9 cellular contexts compared by ENCODE assay signal in the genomic region with DNA sequence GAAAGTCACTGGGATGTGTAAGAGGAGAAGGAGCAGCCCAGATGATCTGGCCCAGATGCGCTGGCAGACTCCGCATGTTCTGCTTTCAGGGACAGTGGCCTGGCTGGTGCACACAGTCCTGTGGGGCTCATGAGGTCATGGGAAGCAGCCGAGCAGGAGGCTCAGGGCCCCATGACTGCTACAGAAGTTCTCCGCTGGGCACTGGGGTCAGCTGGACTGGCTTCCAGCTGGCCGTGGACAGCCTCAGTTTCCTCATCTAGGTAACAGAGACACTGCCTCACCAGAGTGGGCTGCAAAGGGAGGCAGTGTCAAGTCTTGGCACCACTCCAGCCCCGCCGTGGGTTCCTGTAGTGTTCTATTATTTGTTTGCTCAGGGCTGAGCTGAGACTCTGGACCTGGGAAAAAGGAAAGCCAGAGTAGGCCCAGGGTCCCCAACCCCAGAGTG. TPM values are rescaled to one million over a fixed set of nuclear protein-coding genes. Genes with fewer than 3 reads are reported as not detected.
DNase-seq lines count a peak whose midpoint lies in the region; ATAC-seq, FAIRE-seq and TF ChIP-seq lines count a peak whose summit lies in the region.
"Had no signal": no experiment of that assay in that cellular context is flagged by ENCODE, and none has a peak within 500 bp of the region (broad histone marks: within the 10 kb centered on the region; RNA-seq: fewer than 3 reads in every experiment).

No MANE protein-coding gene starts in this region.

- H3K4me3 Mint-ChIP-seq in activated CD8-positive, alpha-beta T cell treated with anti-CD3 and anti-CD28 coated beads for 36 hours, result peak overlapping the region; percentile 65
- H3K4me3 Mint-ChIP-seq in osteocyte (ENCODE audit: unreplicated experiment), result no peak overlapping the region
- H3K4me3 Mint-ChIP-seq: neural crest cell had no signal

- H3K9me3 Mint-ChIP-seq in activated CD8-positive, alpha-beta T cell treated with anti-CD3 and anti-CD28 coated beads for 36 hours, result no peaks in the 10 kb centered on the region
- no peaks in the 10 kb centered on the region for H3K9me3 Mint-ChIP-seq in osteocyte (ENCODE audit: unreplicated experiment)
- H3K9me3 Mint-ChIP-seq: neural crest cell had no signal

- TF ChIP-seq CTCF in activated CD8-positive, alpha-beta T cell treated with anti-CD3 and anti-CD28 coated beads for 36 hours (IDR thresholded peaks at IDR 0.05), result no peak
- TF ChIP-seq CTCF in osteocyte (IDR thresholded peaks at IDR 0.05), result no peak

- no peak for ATAC-seq in activated CD8-positive, alpha-beta T cell treated with anti-CD3 and anti-CD28 coated beads for 36 hours
- ATAC-seq in Right ventricle myocardium inferior, result peak; percentile 93
- no peak for ATAC-seq in HG03354 (IDR thresholded peaks at IDR 0.05; ENCODE audit: poor library complexity, severe bottlenecking, unreplicated experiment)
- ATAC-seq in GM21526 (IDR thresholded peaks at IDR 0.05; ENCODE audit: low FRiP score, unreplicated experiment), result no peak

- intact Hi-C loops in activated CD8-positive, alpha-beta T cell treated with anti-CD3 and anti-CD28 coated beads for 36 hours (cut with micrococcal nuclease), result loop anchor here (5.0 kb wide), 1 partner anchor 45 kb away; a partner anchor contains a TSS
- intact Hi-C loops in Right ventricle myocardium inferior (cut with DNase I), result loop anchor here (5.0 kb wide), 1 partner anchor 45 kb away; a partner anchor contains a TSS

- H3K36me3 Mint-ChIP-seq in activated CD8-positive, alpha-beta T cell treated with anti-CD3 and anti-CD28 coated beads for 36 hours (ENCODE audit: low read depth), result peaks cover 57% of the 10 kb centered on the region
- peaks cover 9% of the 10 kb centered on the region for H3K36me3 Mint-ChIP-seq in osteocyte (ENCODE audit: unreplicated experiment)

- H3K27ac Mint-ChIP-seq in activated CD8-positive, alpha-beta T cell treated with anti-CD3 and anti-CD28 coated beads for 36 hours, result peak overlapping the region; percentile 97
- peak overlapping the region; percentile 95 for H3K27ac Mint-ChIP-seq in osteocyte (ENCODE audit: unreplicated experiment)

- CTCF ChIA-PET in activated CD8-positive, alpha-beta T cell treated with anti-CD3 and anti-CD28 coated beads for 36 hours (lab: Charles Lee), result interaction anchor here (5.0 to 14.0 kb wide), 2 partner anchors 14 to 44 kb away, joined by 25 to 234 read pairs; a partner anchor contains a TSS

- no peak for TF ChIP-seq POLR2A in GM12892 (IDR thresholded peaks at IDR 0.05; ENCODE audit: low read depth, low read length)

- POLR2A ChIA-PET in activated CD8-positive, alpha-beta T cell treated with anti-CD3 and anti-CD28 coated beads for 36 hours (lab: Charles Lee), result interaction anchor here (0.6 to 7.8 kb wide), 9 partner anchors 13 to 260 kb away, joined by 3 to 86 read pairs (median 21); a partner anchor contains a TSS

- DNase-seq in AG08395 (ENCODE audit: low spot score) (peak; percentile 86), Right ventricle myocardium inferior (ENCODE audit: missing footprints) (peak; percentile 94), osteocyte (ENCODE audit: extremely low spot score, unreplicated experiment) (no peak), AML-193 (lab: John Stamatoyannopoulos, UW) (no peak), GM12892 (ENCODE audit: insufficient read length) (no peak)
- no peak for DNase-seq in activated CD8-positive, alpha-beta T cell treated with anti-CD3 and anti-CD28 coated beads for 36 hours

- no peak for FAIRE-seq in GM12892 (lab: Jason Lieb, UNC)

- no peaks in the 10 kb centered on the region for H3K27me3 Mint-ChIP-seq in activated CD8-positive, alpha-beta T cell treated with anti-CD3 and anti-CD28 coated beads for 36 hours
- no peaks in the 10 kb centered on the region for H3K27me3 Mint-ChIP-seq in osteocyte (ENCODE audit: unreplicated experiment)

- H3K4me1 Mint-ChIP-seq in activated CD8-positive, alpha-beta T cell treated with anti-CD3 and anti-CD28 coated beads for 36 hours (ENCODE audit: low read depth), result peaks cover 90% of the 10 kb centered on the region
- peaks cover 82% of the 10 kb centered on the region for H3K4me1 Mint-ChIP-seq in osteocyte (ENCODE audit: unreplicated experiment)

RNA-seq across cellular contexts. Expression of a gene that starts 45.1 kb away (rescaled TPM):
- total RNA-seq in activated CD8-positive, alpha-beta T cell treated with anti-CD3 and anti-CD28 coated beads for 36 hours, result 100 to 1,000 TPM; 110 to 118 TPM
- total RNA-seq in Right ventricle myocardium inferior (38.1 TPM), osteocyte (104 TPM in 2 replicates)
- 23.7 TPM for polyA plus RNA-seq in GM12892 (2012; ENCODE audit: missing spikeins)

RNA-seq across cellular contexts. Expression of a gene that starts 56.9 kb away (rescaled TPM):
- 10 to 100 TPM; 16.3 to 17.9 TPM for total RNA-seq in activated CD8-positive, alpha-beta T cell treated with anti-CD3 and anti-CD28 coated beads for 36 hours
- total RNA-seq in Right ventricle myocardium inferior (12.4 TPM), osteocyte (44.7 and 46.3 TPM in 2 replicates)
- polyA plus RNA-seq in GM12892 (2012; ENCODE audit: missing spikeins), result 17.4 TPM

Comparison
In these comparisons a context has a peak if more than half of its experiments do, and no peak if none do; other contexts are left out.
1. DNase-seq: peak in AG08395 (single experiment) and Right ventricle myocardium inferior (single experiment); none in activated CD8-positive, alpha-beta T cell treated with anti-CD3 and anti-CD28 coated beads for 36 hours (single experiment), osteocyte (single experiment), AML-193 (0 of 2) and GM12892 (single experiment).